Comparison of ENCODE assay signal across 20 cellular contexts in the genomic region with DNA sequence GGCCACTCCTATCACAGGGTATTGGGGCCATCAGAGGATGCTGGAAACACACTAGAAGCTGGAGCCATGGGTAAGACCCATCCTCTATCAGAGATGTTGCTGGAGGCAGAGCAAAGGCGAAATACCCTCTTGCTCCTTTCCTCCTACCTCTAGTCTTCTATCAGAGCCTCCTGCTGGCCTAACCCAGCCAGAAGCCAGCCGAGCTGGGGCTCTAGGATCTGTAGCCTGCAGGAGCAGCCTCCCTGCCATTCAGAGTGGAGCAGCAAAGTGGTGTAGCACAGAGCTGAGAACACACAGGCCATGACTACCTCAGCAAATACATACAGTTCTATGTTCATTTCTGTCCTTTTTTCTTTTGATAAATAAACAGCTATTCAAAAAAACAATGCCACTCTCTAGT.
"Had no signal": no experiment of that assay in that cellular context is flagged by ENCODE, and none has a peak within 500 bp of the region (broad histone marks: within the 10 kb centered on the region; RNA-seq: fewer than 3 reads in every experiment).

No MANE protein-coding gene starts in this region.

- H3K36me3 Mint-ChIP-seq: stimulated activated effector memory CD8-positive, alpha-beta T cell treated with anti-CD3 and anti-CD28 coated beads, Interleukin-12 subunit alpha, Interleukin-12 subunit beta, amount 100 ng/mL, for 72 hours had no signal

- ATAC-seq: gastroesophageal sphincter; left cardiac atrium; psoas muscle; right lobe of liver; stimulated activated effector memory CD8-positive, alpha-beta T cell treated with anti-CD3 and anti-CD28 coated beads, Interleukin-12 subunit alpha, Interleukin-12 subunit beta, amount 100 ng/mL, for 72 hours; stimulated activated naive CD8-positive, alpha-beta T cell treated with anti-CD3 and anti-CD28 coated beads, Interleukin-15, Interleukin-2, amounts not matched to agents 100 U/mL and 50 U/mL, for 24 hours had no signal

- H3K27me3 Mint-ChIP-seq: naive B cell, type B pancreatic cell had no signal

- DNase-seq: cortex of kidney; dorsolateral prefrontal cortex; effector CD8-positive, alpha-beta T cell; glutamatergic neuron; kidney; left cardiac atrium; left ventricle myocardium inferior; mesenchymal stem cell; naive B cell; nephron progenitor cell; psoas muscle; retina; right lobe of liver; stimulated activated CD4-positive, alpha-beta T cell treated with anti-CD3 and anti-CD28 coated beads, Interleukin-4, amount 100 ng/mL, for 1 hour; stimulated activated CD8-positive, alpha-beta memory T cell treated with anti-CD3 and anti-CD28 coated beads, Interleukin-4, amount 100 ng/mL, for 48 hours; stimulated activated naive CD8-positive, alpha-beta T cell treated with anti-CD3 and anti-CD28 coated beads, Interleukin-15, Interleukin-2, amounts not matched to agents 100 U/mL and 50 U/mL, for 24 hours; thyroid gland had no signal

- H3K27ac Mint-ChIP-seq: stimulated activated effector memory CD8-positive, alpha-beta T cell treated with anti-CD3 and anti-CD28 coated beads, Interleukin-12 subunit alpha, Interleukin-12 subunit beta, amount 100 ng/mL, for 72 hours; type B pancreatic cell had no signal

- H3K9me3 Mint-ChIP-seq: naive B cell; stimulated activated effector memory CD8-positive, alpha-beta T cell treated with anti-CD3 and anti-CD28 coated beads, Interleukin-12 subunit alpha, Interleukin-12 subunit beta, amount 100 ng/mL, for 72 hours; type B pancreatic cell had no signal

- H3K4me3 Mint-ChIP-seq: naive B cell; nephron progenitor cell; stimulated activated effector memory CD8-positive, alpha-beta T cell treated with anti-CD3 and anti-CD28 coated beads, Interleukin-12 subunit alpha, Interleukin-12 subunit beta, amount 100 ng/mL, for 72 hours; type B pancreatic cell had no signal
